In the genomic region with DNA sequence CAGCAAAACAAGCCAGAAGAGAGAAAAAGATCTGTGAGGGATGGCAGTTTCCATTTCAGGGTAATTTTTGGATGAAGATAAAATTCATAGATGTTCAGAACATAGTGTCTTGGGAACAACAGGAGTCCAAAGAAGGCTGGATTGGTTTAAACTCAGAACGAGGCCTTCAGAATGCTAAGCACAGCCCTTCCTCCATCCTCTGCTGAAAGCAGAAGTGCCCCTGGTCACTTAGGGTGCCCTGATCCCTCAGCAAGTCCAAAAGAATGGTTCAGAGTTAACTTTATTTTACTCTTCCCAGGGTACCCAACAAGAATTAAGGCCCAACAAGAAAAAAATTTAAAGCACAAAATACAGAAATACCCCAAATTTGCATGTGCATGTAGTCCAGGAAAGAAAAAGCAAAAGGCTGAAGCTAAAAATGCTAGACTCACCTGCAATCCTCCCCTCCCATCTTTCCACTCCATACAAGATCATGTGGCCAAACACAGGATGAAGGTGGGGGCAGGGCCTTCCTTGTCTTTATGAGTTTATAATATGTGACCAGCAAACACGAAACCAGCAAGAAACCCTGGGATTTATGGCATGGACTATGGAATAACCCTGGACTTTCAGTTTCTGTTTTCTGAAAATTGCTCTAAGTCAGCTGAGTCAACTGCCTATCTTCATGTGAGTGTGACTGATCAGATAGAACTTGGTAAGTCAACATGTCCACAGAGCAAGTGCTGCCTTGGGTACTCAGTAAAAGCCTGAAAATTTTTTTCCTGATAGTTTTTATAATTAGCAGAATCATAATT, we compare ENCODE assay signal across 1 cellular context.
TF ChIP-seq lines count a peak whose summit lies in the region.

No MANE protein-coding gene starts in this region.

TF ChIP-seq in K562, 482 proteins besides CTCF, POLR2A, EP300 and RAD21:
- TF ChIP-seq ARID1B (IDR thresholded peaks at IDR 0.05) = no peak
- TF ChIP-seq POLR2B (IDR thresholded peaks at IDR 0.05; ENCODE audit: low read depth, partially characterized antibody) = no peak
- no peak for TF ChIP-seq SRSF3 (IDR thresholded peaks at IDR 0.05; ENCODE audit: insufficient read depth, low read length)
- TF ChIP-seq FOXA3 (CRISPR knock-in tag; conservative IDR thresholded peaks at IDR 0.05 in 1 of 2, IDR thresholded peaks at IDR 0.05 in 1 of 2) = peak in 1 of 2 experiments; percentile 86; a peak in 2 of 4 replicates
- TF ChIP-seq TRIM28 (IDR thresholded peaks at IDR 0.05) = no peak
- TF ChIP-seq, protein P1, sequence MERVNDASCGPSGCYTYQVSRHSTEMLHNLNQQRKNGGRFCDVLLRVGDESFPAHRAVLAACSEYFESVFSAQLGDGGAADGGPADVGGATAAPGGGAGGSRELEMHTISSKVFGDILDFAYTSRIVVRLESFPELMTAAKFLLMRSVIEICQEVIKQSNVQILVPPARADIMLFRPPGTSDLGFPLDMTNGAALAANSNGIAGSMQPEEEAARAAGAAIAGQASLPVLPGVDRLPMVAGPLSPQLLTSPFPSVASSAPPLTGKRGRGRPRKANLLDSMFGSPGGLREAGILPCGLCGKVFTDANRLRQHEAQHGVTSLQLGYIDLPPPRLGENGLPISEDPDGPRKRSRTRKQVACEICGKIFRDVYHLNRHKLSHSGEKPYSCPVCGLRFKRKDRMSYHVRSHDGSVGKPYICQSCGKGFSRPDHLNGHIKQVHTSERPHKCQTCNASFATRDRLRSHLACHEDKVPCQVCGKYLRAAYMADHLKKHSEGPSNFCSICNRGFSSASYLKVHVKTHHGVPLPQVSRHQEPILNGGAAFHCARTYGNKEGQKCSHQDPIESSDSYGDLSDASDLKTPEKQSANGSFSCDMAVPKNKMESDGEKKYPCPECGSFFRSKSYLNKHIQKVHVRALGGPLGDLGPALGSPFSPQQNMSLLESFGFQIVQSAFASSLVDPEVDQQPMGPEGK (CRISPR knock-in tag; IDR thresholded peaks at IDR 0.05; ENCODE audit: borderline replicate concordance) = no peak
- no peak for TF ChIP-seq HSF4 (CRISPR knock-in tag; IDR thresholded peaks at IDR 0.05; ENCODE audit: borderline replicate concordance)
- no peak for TF ChIP-seq RBM14 (IDR thresholded peaks at IDR 0.05; ENCODE audit: borderline replicate concordance, insufficient read depth, low read depth, low read length)
- no peak for TF ChIP-seq CBX1 (IDR thresholded peaks at IDR 0.05; ENCODE audit: low read depth)
- no peak for TF ChIP-seq CHD2 (IDR thresholded peaks at IDR 0.05; ENCODE audit: low read depth, low read length)
- TF ChIP-seq, protein P2, sequence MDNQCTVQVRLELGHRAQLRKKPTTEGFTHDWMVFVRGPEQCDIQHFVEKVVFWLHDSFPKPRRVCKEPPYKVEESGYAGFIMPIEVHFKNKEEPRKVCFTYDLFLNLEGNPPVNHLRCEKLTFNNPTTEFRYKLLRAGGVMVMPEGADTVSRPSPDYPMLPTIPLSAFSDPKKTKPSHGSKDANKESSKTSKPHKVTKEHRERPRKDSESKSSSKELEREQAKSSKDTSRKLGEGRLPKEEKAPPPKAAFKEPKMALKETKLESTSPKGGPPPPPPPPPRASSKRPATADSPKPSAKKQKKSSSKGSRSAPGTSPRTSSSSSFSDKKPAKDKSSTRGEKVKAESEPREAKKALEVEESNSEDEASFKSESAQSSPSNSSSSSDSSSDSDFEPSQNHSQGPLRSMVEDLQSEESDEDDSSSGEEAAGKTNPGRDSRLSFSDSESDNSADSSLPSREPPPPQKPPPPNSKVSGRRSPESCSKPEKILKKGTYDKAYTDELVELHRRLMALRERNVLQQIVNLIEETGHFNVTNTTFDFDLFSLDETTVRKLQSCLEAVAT (IDR thresholded peaks at IDR 0.05) = peak in 1 of 2 experiments; percentile 87; a peak in 2 of 4 replicates
- TF ChIP-seq ZNF174 (CRISPR knock-in tag; IDR thresholded peaks at IDR 0.05) = no peak
- TF ChIP-seq BRD9 (IDR thresholded peaks at IDR 0.05; ENCODE audit: low read depth, partially characterized antibody) = no peak
- TF ChIP-seq ZNF512 (tag; IDR thresholded peaks at IDR 0.05) = no peak
- peak; percentile 95 for TF ChIP-seq ZBTB17 (CRISPR knock-in tag; IDR thresholded peaks at IDR 0.05)
- TF ChIP-seq, protein P3, sequence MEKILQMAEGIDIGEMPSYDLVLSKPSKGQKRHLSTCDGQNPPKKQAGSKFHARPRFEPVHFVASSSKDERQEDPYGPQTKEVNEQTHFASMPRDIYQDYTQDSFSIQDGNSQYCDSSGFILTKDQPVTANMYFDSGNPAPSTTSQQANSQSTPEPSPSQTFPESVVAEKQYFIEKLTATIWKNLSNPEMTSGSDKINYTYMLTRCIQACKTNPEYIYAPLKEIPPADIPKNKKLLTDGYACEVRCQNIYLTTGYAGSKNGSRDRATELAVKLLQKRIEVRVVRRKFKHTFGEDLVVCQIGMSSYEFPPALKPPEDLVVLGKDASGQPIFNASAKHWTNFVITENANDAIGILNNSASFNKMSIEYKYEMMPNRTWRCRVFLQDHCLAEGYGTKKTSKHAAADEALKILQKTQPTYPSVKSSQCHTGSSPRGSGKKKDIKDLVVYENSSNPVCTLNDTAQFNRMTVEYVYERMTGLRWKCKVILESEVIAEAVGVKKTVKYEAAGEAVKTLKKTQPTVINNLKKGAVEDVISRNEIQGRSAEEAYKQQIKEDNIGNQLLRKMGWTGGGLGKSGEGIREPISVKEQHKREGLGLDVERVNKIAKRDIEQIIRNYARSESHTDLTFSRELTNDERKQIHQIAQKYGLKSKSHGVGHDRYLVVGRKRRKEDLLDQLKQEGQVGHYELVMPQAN (IDR thresholded peaks at IDR 0.05; ENCODE audit: borderline replicate concordance) = no peak
- no peak for TF ChIP-seq SMARCB1 (IDR thresholded peaks at IDR 0.05; ENCODE audit: insufficient read length, low read depth)
TF ChIP-seq in K562: peak in this region for 3.
